In the genomic region with DNA sequence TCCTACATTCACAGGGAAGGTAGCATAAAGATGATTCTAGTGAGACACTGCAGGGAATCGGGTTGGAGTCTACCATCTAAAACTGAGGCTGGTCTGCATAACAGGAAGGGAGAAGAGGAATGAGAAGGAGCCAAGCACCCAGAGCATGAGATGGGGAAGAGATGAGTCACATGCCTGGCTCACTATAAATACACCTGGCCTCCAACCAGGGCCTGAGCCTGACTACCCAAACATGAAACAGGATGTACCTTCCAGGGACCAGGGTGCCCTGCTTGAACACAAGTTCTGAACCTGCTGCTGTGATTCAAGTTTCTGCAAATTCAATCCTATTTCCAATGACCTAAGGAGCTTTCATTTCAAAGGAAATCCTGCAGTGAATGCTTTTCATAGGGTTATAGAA, we compare ENCODE assay signal across 10 cellular contexts. TPM values are rescaled to one million over a fixed set of nuclear protein-coding genes. Genes with fewer than 3 reads are reported as not detected.
A peak's percentile ranks its signal among the peaks of the same experiment; 100 is the strongest.
DNase-seq lines count a peak whose midpoint lies in the region; ATAC-seq and TF ChIP-seq lines count a peak whose summit lies in the region.
"Had no signal": no experiment of that assay in that cellular context is flagged by ENCODE, and none has a peak within 500 bp of the region (broad histone marks: within the 10 kb centered on the region; RNA-seq: fewer than 3 reads in every experiment).

No MANE protein-coding gene starts in this region.

- H3K27ac Mint-ChIP-seq in activated naive CD4-positive, alpha-beta T cell treated with anti-CD3 and anti-CD28 coated beads, Interleukin-2, amount 10 ng/mL, durations not matched to agents 7 days and 5 days = peak overlapping the region; percentile 42

- TF ChIP-seq RAD21 in SK-N-SH (IDR thresholded peaks at IDR 0.05; ENCODE audit: low read length) = no peak

- H3K4me1 ChIP-seq in suprapubic skin (peaks cover 6% of the 10 kb centered on the region), SK-N-SH (ENCODE audit: control insufficient read depth in 1 of 2, insufficient read depth in 2 of 2, low read depth in 1 of 2, low read length in 1 of 2) (no peaks in the 10 kb centered on the region)

- no peak for TF ChIP-seq POLR2A in suprapubic skin (IDR thresholded peaks at IDR 0.05)

- H3K27ac ChIP-seq in suprapubic skin (peak overlapping the region; percentile 38), SK-N-SH (ENCODE audit: low read depth in 2 of 2, low read length in 1 of 2) (no peak overlapping the region)
- H3K27ac ChIP-seq: BLaER1 treated with 17β-estradiol and CSF1 and Interleukin-3, amounts not matched to agents 10 nM and 100 nM had no signal

- CTCF ChIA-PET in activated naive CD4-positive, alpha-beta T cell treated with anti-CD3 and anti-CD28 coated beads, Interleukin-2, amount 10 ng/mL, durations not matched to agents 7 days and 5 days (lab: Charles Lee) = no interaction called here
- CTCF ChIA-PET in SK-N-SH (lab: Yijun Ruan, JAX) = no interaction called here

- peaks cover 10% of the 10 kb centered on the region for H3K9me3 Mint-ChIP-seq in activated naive CD4-positive, alpha-beta T cell treated with anti-CD3 and anti-CD28 coated beads, Interleukin-2, amount 10 ng/mL, durations not matched to agents 7 days and 5 days

- no peak overlapping the region for H3K4me2 ChIP-seq in SK-N-SH

- no peak overlapping the region for H3K4me3 Mint-ChIP-seq in activated naive CD4-positive, alpha-beta T cell treated with anti-CD3 and anti-CD28 coated beads, Interleukin-2, amount 10 ng/mL, durations not matched to agents 7 days and 5 days

- DNase-seq in activated naive CD4-positive, alpha-beta T cell treated with anti-CD3 and anti-CD28 coated beads, Interleukin-2, amount 10 ng/mL, durations not matched to agents 7 days and 5 days = no peak
- DNase-seq in activated naive CD4-positive, alpha-beta T cell treated with anti-CD3 and anti-CD28 coated beads, Interleukin-2, amount 50 U/mL, for 16 hours = no peak
- peak; percentile 70 for DNase-seq in cerebellar cortex (ENCODE audit: low spot score)
- no peak for DNase-seq in suprapubic skin (ENCODE audit: low spot score in 2 of 2)
- DNase-seq in NCI-H2081 (lab: John Stamatoyannopoulos, UW) = no peak
- no peak for DNase-seq in SK-N-SH
- DNase-seq in effector CD8-positive, alpha-beta T cell (lab: John Stamatoyannopoulos, UW) = no peak
- DNase-seq: stimulated activated CD4-positive, alpha-beta T cell treated with anti-CD3 and anti-CD28 coated beads, Interleukin-2, amount 100 ng/mL, for 48 hours had no signal

- H3K36me3 Mint-ChIP-seq in activated naive CD4-positive, alpha-beta T cell treated with anti-CD3 and anti-CD28 coated beads, Interleukin-2, amount 10 ng/mL, durations not matched to agents 7 days and 5 days = peaks cover 24% of the 10 kb centered on the region

- H3K4me3 ChIP-seq in suprapubic skin = no peak overlapping the region
- no peak overlapping the region for H3K4me3 ChIP-seq in SK-N-SH (ENCODE audit: low read depth in 2 of 2, low read length in 1 of 2)
- H3K4me3 ChIP-seq: BLaER1 treated with 17β-estradiol and CSF1 and Interleukin-3, amounts not matched to agents 10 nM and 100 nM had no signal

- H3K79me2 ChIP-seq in SK-N-SH (ENCODE audit: insufficient read depth) = no peaks in the 10 kb centered on the region

- H4K20me1 ChIP-seq in SK-N-SH (ENCODE audit: insufficient read depth) = no peaks in the 10 kb centered on the region

- no peak overlapping the region for H2AFZ ChIP-seq in SK-N-SH (ENCODE audit: low read depth)

- no peaks in the 10 kb centered on the region for H3K27me3 Mint-ChIP-seq in activated naive CD4-positive, alpha-beta T cell treated with anti-CD3 and anti-CD28 coated beads, Interleukin-2, amount 10 ng/mL, durations not matched to agents 7 days and 5 days

- no peak overlapping the region for H3K9ac ChIP-seq in SK-N-SH
- H3K9ac ChIP-seq: BLaER1 treated with 17β-estradiol and CSF1 and Interleukin-3, amounts not matched to agents 10 nM and 100 nM had no signal

- H3K36me3 ChIP-seq in suprapubic skin = no peaks in the 10 kb centered on the region
- H3K36me3 ChIP-seq in SK-N-SH (replicated peaks in 1 of 2; ENCODE audit: control insufficient read depth in 1 of 2, insufficient read depth in 2 of 2, low read length in 1 of 2) = no peaks in the 10 kb centered on the region

- H3K4me1 Mint-ChIP-seq in activated naive CD4-positive, alpha-beta T cell treated with anti-CD3 and anti-CD28 coated beads, Interleukin-2, amount 10 ng/mL, durations not matched to agents 7 days and 5 days = peaks cover 35% of the 10 kb centered on the region

- WGBS in suprapubic skin = 78% methylated on average over 1 of the region's 1 CpG
- WGBS in SK-N-SH (ENCODE audit: low lambda C conversion rate) = 58% methylated on average over 1 of the region's 1 CpG

- H3K27me3 ChIP-seq in suprapubic skin (no peaks in the 10 kb centered on the region), SK-N-SH (ENCODE audit: insufficient read depth) (no peaks in the 10 kb centered on the region)
- H3K27me3 ChIP-seq: BLaER1 treated with 17β-estradiol and CSF1 and Interleukin-3, amounts not matched to agents 10 nM and 100 nM had no signal

- TF ChIP-seq EP300 in suprapubic skin (IDR thresholded peaks at IDR 0.05) = no peak
- no peak for TF ChIP-seq EP300 in SK-N-SH (IDR thresholded peaks at IDR 0.05; ENCODE audit: borderline replicate concordance in 1 of 2, low read depth in 1 of 2, low read length in 1 of 2)

- H3K9me2 ChIP-seq in SK-N-SH = no peaks in the 10 kb centered on the region

- POLR2A ChIA-PET in SK-N-SH (lab: Yijun Ruan, JAX) = no interaction called here

- H3F3A ChIP-seq in SK-N-SH (replicated peaks; ENCODE audit: insufficient read depth) = no peaks in the 10 kb centered on the region

- peak; percentile 79 for ATAC-seq in HG03432 (IDR thresholded peaks at IDR 0.05; ENCODE audit: unreplicated experiment)

- no peak for TF ChIP-seq CTCF in suprapubic skin (IDR thresholded peaks at IDR 0.05)
- TF ChIP-seq CTCF in SK-N-SH (IDR thresholded peaks at IDR 0.05) = no peak

- H3K9me3 ChIP-seq in suprapubic skin (no peaks in the 10 kb centered on the region), SK-N-SH (no peaks in the 10 kb centered on the region)

TF ChIP-seq in SK-N-SH, 30 proteins besides CTCF, POLR2A, EP300 and RAD21 (continues in another document):
- TF ChIP-seq REST (IDR thresholded peaks at IDR 0.05; ENCODE audit: low read depth, low read length) = no peak
- no peak for TF ChIP-seq MXI1 (IDR thresholded peaks at IDR 0.05; ENCODE audit: low read depth, low read length)
- no peak for TF ChIP-seq FOSL2 (IDR thresholded peaks at IDR 0.05; ENCODE audit: borderline replicate concordance, low read depth)
- TF ChIP-seq EZH2phosphoT487 (IDR thresholded peaks at IDR 0.05; ENCODE audit: borderline replicate concordance, low read depth) = no peak
- TF ChIP-seq, protein P1, sequence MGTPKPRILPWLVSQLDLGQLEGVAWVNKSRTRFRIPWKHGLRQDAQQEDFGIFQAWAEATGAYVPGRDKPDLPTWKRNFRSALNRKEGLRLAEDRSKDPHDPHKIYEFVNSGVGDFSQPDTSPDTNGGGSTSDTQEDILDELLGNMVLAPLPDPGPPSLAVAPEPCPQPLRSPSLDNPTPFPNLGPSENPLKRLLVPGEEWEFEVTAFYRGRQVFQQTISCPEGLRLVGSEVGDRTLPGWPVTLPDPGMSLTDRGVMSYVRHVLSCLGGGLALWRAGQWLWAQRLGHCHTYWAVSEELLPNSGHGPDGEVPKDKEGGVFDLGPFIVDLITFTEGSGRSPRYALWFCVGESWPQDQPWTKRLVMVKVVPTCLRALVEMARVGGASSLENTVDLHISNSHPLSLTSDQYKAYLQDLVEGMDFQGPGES (IDR thresholded peaks at IDR 0.05; ENCODE audit: low read depth, low read length) = no peak
- no peak for TF ChIP-seq JUND (IDR thresholded peaks at IDR 0.05)
- TF ChIP-seq GABPA (IDR thresholded peaks at IDR 0.05; ENCODE audit: low read depth) = no peak
- TF ChIP-seq GATA2 (CRISPR knock-in tag; IDR thresholded peaks at IDR 0.05) = no peak
- TF ChIP-seq, protein P2, sequence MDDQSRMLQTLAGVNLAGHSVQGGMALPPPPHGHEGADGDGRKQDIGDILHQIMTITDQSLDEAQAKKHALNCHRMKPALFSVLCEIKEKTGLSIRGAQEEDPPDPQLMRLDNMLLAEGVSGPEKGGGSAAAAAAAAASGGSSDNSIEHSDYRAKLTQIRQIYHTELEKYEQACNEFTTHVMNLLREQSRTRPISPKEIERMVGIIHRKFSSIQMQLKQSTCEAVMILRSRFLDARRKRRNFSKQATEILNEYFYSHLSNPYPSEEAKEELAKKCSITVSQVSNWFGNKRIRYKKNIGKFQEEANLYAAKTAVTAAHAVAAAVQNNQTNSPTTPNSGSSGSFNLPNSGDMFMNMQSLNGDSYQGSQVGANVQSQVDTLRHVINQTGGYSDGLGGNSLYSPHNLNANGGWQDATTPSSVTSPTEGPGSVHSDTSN (IDR thresholded peaks at IDR 0.05) = no peak
- no peak for TF ChIP-seq SIN3A (IDR thresholded peaks at IDR 0.05; ENCODE audit: borderline replicate concordance, low read depth, low read length)
- TF ChIP-seq TAF1 (IDR thresholded peaks at IDR 0.05; ENCODE audit: borderline replicate concordance, low read depth, low read length) = no peak

RNA-seq across cellular contexts. Expression of gene CD99L2, which starts 24.9 kb away (rescaled TPM):
- total RNA-seq in suprapubic skin = 10 to 100 TPM; 12.6 to 24.5 (median 18.7) TPM
- polyA plus RNA-seq in SK-N-SH (2012; rRNA removed) = 57.7 and 62.9 TPM in 2 replicates
- 43.0 and 51.5 TPM in 2 replicates for polyA plus RNA-seq in SK-N-SH (2012; cell fraction: cytosol; rRNA removed)
- polyA plus RNA-seq in SK-N-SH (2012; cell fraction: nucleus; rRNA removed) = 45.0 and 49.0 TPM in 2 replicates
